19 cellular contexts compared by ENCODE assay signal in the genomic region with DNA sequence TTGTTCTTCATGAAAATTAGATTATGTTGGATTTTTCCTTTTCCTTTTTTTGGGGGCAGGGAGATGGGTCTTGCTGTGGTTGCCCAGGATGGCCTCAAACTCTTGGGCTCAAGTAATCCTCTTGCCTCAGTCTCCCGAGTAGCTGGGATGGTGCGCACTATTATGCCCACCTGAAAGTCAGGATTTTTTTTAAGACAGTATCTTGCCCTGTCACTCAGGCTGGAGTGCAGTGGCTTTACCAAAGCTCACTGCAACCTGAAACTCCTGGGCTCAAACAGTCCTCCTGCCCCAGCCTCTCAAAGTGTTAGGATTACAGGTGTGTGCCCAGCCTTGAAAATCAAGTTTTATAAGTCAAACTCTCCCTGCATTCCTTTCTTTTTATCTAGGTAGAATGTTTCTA. TPM values are rescaled to one million over a fixed set of nuclear protein-coding genes. Genes with fewer than 3 reads are reported as not detected.
A peak's percentile ranks its signal among the peaks of the same experiment; 100 is the strongest.
DNase-seq lines count a peak whose midpoint lies in the region; ATAC-seq and TF ChIP-seq lines count a peak whose summit lies in the region.
"Had no signal": no experiment of that assay in that cellular context is flagged by ENCODE, and none has a peak within 500 bp of the region (broad histone marks: within the 10 kb centered on the region; RNA-seq: fewer than 3 reads in every experiment).

No MANE protein-coding gene starts in this region.

- ATAC-seq in HG02642 (IDR thresholded peaks at IDR 0.05; ENCODE audit: poor library complexity, unreplicated experiment), result no peak
- ATAC-seq in HG03108 (IDR thresholded peaks at IDR 0.05; ENCODE audit: unreplicated experiment), result no peak
- ATAC-seq: CD8-positive, alpha-beta T cell had no signal

- no peak for DNase-seq in activated naive CD8-positive, alpha-beta T cell treated with anti-CD3 and anti-CD28 coated beads for 36 hours
- DNase-seq in HEK293T (ENCODE audit: extremely low spot score), result no peak
- DNase-seq in progenitor cell of endocrine pancreas (ENCODE audit: low spot score, unreplicated experiment), result no peak
- DNase-seq in putamen (ENCODE audit: low spot score), result no peak
- DNase-seq: 8988T; ACHN; BE2C; C1 segment of cervical spinal cord; Caco-2; Calu3; CD4-positive, CD25-positive, alpha-beta regulatory T cell; CD8-positive, alpha-beta T cell; DMS79 treated with DMSO at 0.1 percent for 48 hours; GF-D8 had no signal

- peaks cover 28% of the 10 kb centered on the region for H3K4me1 Mint-ChIP-seq in activated naive CD8-positive, alpha-beta T cell (ENCODE audit: low read depth)
- peaks cover 17% of the 10 kb centered on the region for H3K4me1 Mint-ChIP-seq in activated naive CD8-positive, alpha-beta T cell treated with anti-CD3 and anti-CD28 coated beads for 36 hours
- peaks cover 18% of the 10 kb centered on the region for H3K4me1 Mint-ChIP-seq in nephron
- peaks cover 19% of the 10 kb centered on the region for H3K4me1 Mint-ChIP-seq in progenitor cell of endocrine pancreas (ENCODE audit: low read depth)

- POLR2A ChIA-PET in HEK293T (lab: Yijun Ruan, JAX), result interaction anchor here (0.9 kb wide), 1 partner anchor 42 kb away, joined by 3 read pairs; no protein-coding TSS in a partner anchor

- H3K9me3 Mint-ChIP-seq in activated naive CD8-positive, alpha-beta T cell (ENCODE audit: low read depth), result no peaks in the 10 kb centered on the region
- H3K9me3 Mint-ChIP-seq in activated naive CD8-positive, alpha-beta T cell treated with anti-CD3 and anti-CD28 coated beads for 36 hours, result no peaks in the 10 kb centered on the region
- H3K9me3 Mint-ChIP-seq in nephron (no peaks in the 10 kb centered on the region), progenitor cell of endocrine pancreas (ENCODE audit: low read depth) (no peaks in the 10 kb centered on the region)
- H3K9me3 Mint-ChIP-seq: CD8-positive, alpha-beta T cell had no signal

- CTCF ChIA-PET in HEK293T (lab: Yijun Ruan, JAX), result no interaction called here

- H3K27me3 Mint-ChIP-seq in activated naive CD8-positive, alpha-beta T cell, result peaks cover 33% of the 10 kb centered on the region
- peaks cover 52% of the 10 kb centered on the region for H3K27me3 Mint-ChIP-seq in activated naive CD8-positive, alpha-beta T cell treated with anti-CD3 and anti-CD28 coated beads for 36 hours
- H3K27me3 Mint-ChIP-seq in nephron (ENCODE audit: low read depth) (no peaks in the 10 kb centered on the region), progenitor cell of endocrine pancreas (no peaks in the 10 kb centered on the region)

- H3K27ac Mint-ChIP-seq in activated naive CD8-positive, alpha-beta T cell, result no peak overlapping the region
- H3K27ac Mint-ChIP-seq in activated naive CD8-positive, alpha-beta T cell treated with anti-CD3 and anti-CD28 coated beads for 36 hours, result no peak overlapping the region
- no peak overlapping the region for H3K27ac Mint-ChIP-seq in nephron
- no peak overlapping the region for H3K27ac Mint-ChIP-seq in progenitor cell of endocrine pancreas
- H3K27ac Mint-ChIP-seq: CD14-positive monocyte; CD4-positive, CD25-positive, alpha-beta regulatory T cell; CD8-positive, alpha-beta T cell had no signal

- H3K4me3 Mint-ChIP-seq in activated naive CD8-positive, alpha-beta T cell, result peak overlapping the region; percentile 40
- H3K4me3 Mint-ChIP-seq in activated naive CD8-positive, alpha-beta T cell treated with anti-CD3 and anti-CD28 coated beads for 36 hours, result no peak overlapping the region
- H3K4me3 Mint-ChIP-seq in nephron, result peak overlapping the region; percentile 55 to 68 (median 67)
- H3K4me3 Mint-ChIP-seq in progenitor cell of endocrine pancreas (ENCODE audit: low read depth), result peak overlapping the region; percentile 33

- no peak for TF ChIP-seq CTCF in nephron (IDR thresholded peaks at IDR 0.05; ENCODE audit: unreplicated experiment in 3 of 3)
- TF ChIP-seq CTCF in progenitor cell of endocrine pancreas (IDR thresholded peaks at IDR 0.05; ENCODE audit: unreplicated experiment), result no peak

- H3K36me3 Mint-ChIP-seq in activated naive CD8-positive, alpha-beta T cell, result peaks cover 2% of the 10 kb centered on the region
- peaks cover 2% of the 10 kb centered on the region for H3K36me3 Mint-ChIP-seq in activated naive CD8-positive, alpha-beta T cell treated with anti-CD3 and anti-CD28 coated beads for 36 hours
- H3K36me3 Mint-ChIP-seq in nephron (ENCODE audit: low read depth) (no peaks in the 10 kb centered on the region), progenitor cell of endocrine pancreas (ENCODE audit: insufficient read depth) (no peaks in the 10 kb centered on the region)
- H3K36me3 Mint-ChIP-seq: CD8-positive, alpha-beta T cell had no signal

TF ChIP-seq in HEK293T, 16 proteins besides CTCF, POLR2A, EP300 and RAD21:
- TF ChIP-seq CTBP1 (IDR thresholded peaks at IDR 0.05; ENCODE audit: borderline replicate concordance), result no peak
- no peak for TF ChIP-seq L3MBTL2 (conservative IDR thresholded peaks at IDR 0.05)
- TF ChIP-seq, protein P1, sequence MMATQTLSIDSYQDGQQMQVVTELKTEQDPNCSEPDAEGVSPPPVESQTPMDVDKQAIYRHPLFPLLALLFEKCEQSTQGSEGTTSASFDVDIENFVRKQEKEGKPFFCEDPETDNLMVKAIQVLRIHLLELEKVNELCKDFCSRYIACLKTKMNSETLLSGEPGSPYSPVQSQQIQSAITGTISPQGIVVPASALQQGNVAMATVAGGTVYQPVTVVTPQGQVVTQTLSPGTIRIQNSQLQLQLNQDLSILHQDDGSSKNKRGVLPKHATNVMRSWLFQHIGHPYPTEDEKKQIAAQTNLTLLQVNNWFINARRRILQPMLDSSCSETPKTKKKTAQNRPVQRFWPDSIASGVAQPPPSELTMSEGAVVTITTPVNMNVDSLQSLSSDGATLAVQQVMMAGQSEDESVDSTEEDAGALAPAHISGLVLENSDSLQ (IDR thresholded peaks at IDR 0.05), result peak; percentile 58
- TF ChIP-seq FOXM1 (IDR thresholded peaks at IDR 0.05; ENCODE audit: borderline replicate concordance), result no peak

RNA-seq across cellular contexts. Expression of a gene that starts 1.7 kb away (rescaled TPM):
- total RNA-seq in activated naive CD8-positive, alpha-beta T cell treated with anti-CD3 and anti-CD28 coated beads for 36 hours, result under 1 TPM; 0.72 to 0.82 TPM
- total RNA-seq in progenitor cell of endocrine pancreas, result 36.2 and 37.3 TPM in 2 replicates

RNA-seq across cellular contexts. Expression of a gene that starts 31.2 kb away (rescaled TPM):
- 10 to 100 TPM; 13.2 to 13.7 TPM for total RNA-seq in activated naive CD8-positive, alpha-beta T cell treated with anti-CD3 and anti-CD28 coated beads for 36 hours
- total RNA-seq in progenitor cell of endocrine pancreas, result 27.5 and 32.3 TPM in 2 replicates

Comparison
In these comparisons a context has a peak if more than half of its experiments do, and no peak if none do; other contexts are left out.
1. RNA of a gene that starts 1.7 kb away (total RNA-seq): 36.2 to 37.3 TPM in progenitor cell of endocrine pancreas; 0.72 to 0.82 TPM in activated naive CD8-positive, alpha-beta T cell treated with anti-CD3 and anti-CD28 coated beads for 36 hours; every median in the first group is over 10 times any median in the second.